Comparison of ENCODE assay signal across 1 cellular context in the genomic region with DNA sequence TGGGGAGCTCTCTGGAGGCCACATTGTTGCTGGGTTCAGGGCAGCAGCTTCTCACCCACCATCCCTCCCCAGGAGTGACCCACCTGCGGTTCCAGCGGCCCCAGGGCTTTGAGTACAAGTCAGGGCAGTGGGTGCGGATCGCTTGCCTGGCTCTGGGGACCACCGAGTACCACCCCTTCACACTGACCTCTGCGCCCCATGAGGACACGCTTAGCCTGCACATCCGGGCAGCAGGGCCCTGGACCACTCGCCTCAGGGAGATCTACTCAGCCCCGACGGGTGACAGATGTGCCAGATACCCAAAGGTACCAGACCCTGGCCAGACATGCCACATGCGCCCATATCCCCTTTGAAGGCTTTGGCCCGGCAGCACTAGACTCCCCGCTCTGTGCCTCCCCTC.
TF ChIP-seq lines count a peak whose summit lies in the region.

No MANE protein-coding gene starts in this region.

TF ChIP-seq in HepG2, 621 proteins besides CTCF, POLR2A, EP300 and RAD21:
- no peak for TF ChIP-seq BCL6 (CRISPR knock-in tag; IDR thresholded peaks at IDR 0.05)
- TF ChIP-seq, protein P1, sequence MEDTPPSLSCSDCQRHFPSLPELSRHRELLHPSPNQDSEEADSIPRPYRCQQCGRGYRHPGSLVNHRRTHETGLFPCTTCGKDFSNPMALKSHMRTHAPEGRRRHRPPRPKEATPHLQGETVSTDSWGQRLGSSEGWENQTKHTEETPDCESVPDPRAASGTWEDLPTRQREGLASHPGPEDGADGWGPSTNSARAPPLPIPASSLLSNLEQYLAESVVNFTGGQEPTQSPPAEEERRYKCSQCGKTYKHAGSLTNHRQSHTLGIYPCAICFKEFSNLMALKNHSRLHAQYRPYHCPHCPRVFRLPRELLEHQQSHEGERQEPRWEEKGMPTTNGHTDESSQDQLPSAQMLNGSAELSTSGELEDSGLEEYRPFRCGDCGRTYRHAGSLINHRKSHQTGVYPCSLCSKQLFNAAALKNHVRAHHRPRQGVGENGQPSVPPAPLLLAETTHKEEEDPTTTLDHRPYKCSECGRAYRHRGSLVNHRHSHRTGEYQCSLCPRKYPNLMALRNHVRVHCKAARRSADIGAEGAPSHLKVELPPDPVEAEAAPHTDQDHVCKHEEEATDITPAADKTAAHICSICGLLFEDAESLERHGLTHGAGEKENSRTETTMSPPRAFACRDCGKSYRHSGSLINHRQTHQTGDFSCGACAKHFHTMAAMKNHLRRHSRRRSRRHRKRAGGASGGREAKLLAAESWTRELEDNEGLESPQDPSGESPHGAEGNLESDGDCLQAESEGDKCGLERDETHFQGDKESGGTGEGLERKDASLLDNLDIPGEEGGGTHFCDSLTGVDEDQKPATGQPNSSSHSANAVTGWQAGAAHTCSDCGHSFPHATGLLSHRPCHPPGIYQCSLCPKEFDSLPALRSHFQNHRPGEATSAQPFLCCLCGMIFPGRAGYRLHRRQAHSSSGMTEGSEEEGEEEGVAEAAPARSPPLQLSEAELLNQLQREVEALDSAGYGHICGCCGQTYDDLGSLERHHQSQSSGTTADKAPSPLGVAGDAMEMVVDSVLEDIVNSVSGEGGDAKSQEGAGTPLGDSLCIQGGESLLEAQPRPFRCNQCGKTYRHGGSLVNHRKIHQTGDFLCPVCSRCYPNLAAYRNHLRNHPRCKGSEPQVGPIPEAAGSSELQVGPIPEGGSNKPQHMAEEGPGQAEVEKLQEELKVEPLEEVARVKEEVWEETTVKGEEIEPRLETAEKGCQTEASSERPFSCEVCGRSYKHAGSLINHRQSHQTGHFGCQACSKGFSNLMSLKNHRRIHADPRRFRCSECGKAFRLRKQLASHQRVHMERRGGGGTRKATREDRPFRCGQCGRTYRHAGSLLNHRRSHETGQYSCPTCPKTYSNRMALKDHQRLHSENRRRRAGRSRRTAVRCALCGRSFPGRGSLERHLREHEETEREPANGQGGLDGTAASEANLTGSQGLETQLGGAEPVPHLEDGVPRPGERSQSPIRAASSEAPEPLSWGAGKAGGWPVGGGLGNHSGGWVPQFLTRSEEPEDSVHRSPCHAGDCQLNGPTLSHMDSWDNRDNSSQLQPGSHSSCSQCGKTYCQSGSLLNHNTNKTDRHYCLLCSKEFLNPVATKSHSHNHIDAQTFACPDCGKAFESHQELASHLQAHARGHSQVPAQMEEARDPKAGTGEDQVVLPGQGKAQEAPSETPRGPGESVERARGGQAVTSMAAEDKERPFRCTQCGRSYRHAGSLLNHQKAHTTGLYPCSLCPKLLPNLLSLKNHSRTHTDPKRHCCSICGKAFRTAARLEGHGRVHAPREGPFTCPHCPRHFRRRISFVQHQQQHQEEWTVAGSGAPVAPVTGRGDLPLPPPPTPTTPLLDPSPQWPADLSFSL (CRISPR knock-in tag; IDR thresholded peaks at IDR 0.05), result no peak
- TF ChIP-seq AGO1 (IDR thresholded peaks at IDR 0.05; ENCODE audit: low read depth, low read length, poor library complexity, severe bottlenecking), result peak; percentile 51
- TF ChIP-seq ZFYVE20 (CRISPR knock-in tag; IDR thresholded peaks at IDR 0.05; ENCODE audit: borderline replicate concordance, low read depth), result no peak
- TF ChIP-seq ZNF274 (CRISPR knock-in tag; IDR thresholded peaks at IDR 0.05), result no peak
- TF ChIP-seq KDM3A (CRISPR knock-in tag; IDR thresholded peaks at IDR 0.05; ENCODE audit: low read depth), result no peak
- no peak for TF ChIP-seq FOXK2 (IDR thresholded peaks at IDR 0.05)
- TF ChIP-seq ZNF567 (CRISPR knock-in tag; IDR thresholded peaks at IDR 0.05; ENCODE audit: borderline replicate concordance), result no peak
- peak; percentile 60 for TF ChIP-seq AGO2 (optimal IDR thresholded peaks at IDR 0.05; ENCODE audit: low read depth, low read length)
